ENCODE assay signal across 5 cellular contexts in the genomic region with DNA sequence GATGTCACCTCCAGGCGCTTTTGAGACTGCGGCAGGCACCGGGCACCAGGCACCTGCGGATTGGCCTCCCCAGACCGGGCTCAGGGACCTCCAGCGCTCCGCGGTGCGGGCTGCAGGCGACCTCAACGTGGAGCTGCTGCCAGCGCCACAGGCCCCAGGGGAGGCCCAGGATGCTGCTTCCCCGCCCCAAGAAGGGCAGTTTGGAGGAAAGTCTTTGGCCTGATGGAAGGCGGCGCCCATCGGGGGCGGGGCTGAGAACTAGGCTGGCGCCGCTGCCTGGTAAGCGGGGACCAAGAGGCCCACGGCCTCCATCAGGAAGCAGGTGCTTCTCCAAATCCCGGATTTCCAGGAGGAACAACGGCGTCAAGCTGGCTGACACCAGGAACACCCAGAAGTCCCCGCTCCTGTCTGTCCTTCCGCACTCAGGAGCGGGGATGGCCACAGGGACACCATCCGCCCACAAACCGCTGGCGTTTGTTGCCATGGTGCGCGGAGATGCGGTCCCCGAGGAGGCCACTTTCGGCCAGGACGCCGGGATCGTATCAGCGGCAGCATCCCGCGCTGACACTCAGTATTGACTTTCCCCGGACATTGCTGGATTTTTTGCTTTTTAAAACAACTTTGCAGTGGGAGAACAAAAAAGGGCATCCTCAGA. TPM values are rescaled to one million over a fixed set of nuclear protein-coding genes. Genes with fewer than 3 reads are reported as not detected.
"Had no signal": no experiment of that assay in that cellular context is flagged by ENCODE, and none has a peak within 500 bp of the region (broad histone marks: within the 10 kb centered on the region; RNA-seq: fewer than 3 reads in every experiment).

No MANE protein-coding gene starts in this region.

RNA-seq across cellular contexts. Expression of a gene that starts 56.3 kb away (rescaled TPM):
- total RNA-seq: HepG2, HT-29, IMR-90, K562 had no signal
- polyA plus RNA-seq: HepG2, IgD-negative memory B cell, IMR-90 had no signal
